Comparison of ENCODE assay signal across 8 cellular contexts in genomic region chr3:126983653-126984390, GRCh38. TPM values are rescaled to one million over a fixed set of nuclear protein-coding genes. Genes with fewer than 3 reads are reported as not detected.
A peak's percentile ranks its signal among the peaks of the same experiment; 100 is the strongest.
DNase-seq lines count a peak whose midpoint lies in the region; ATAC-seq and TF ChIP-seq lines count a peak whose summit lies in the region.

No MANE protein-coding gene starts in this region.

- peaks cover 4% of the 10 kb centered on the region for H3K27me3 ChIP-seq in fibroblast of lung (ENCODE audit: control insufficient read depth, insufficient read depth, low read length)

- peaks cover 23% of the 10 kb centered on the region for H3K27me3 Mint-ChIP-seq in IgD-negative memory B cell

- H3K36me3 Mint-ChIP-seq in IgD-negative memory B cell, result no peaks in the 10 kb centered on the region

- peak overlapping the region; percentile 74 for H3K9ac ChIP-seq in fibroblast of lung (ENCODE audit: insufficient read depth, low read length)

- peak overlapping the region in 3 of 4 donors; percentile 20 to 51 (median 41) for H3K4me3 Mint-ChIP-seq in IgD-negative memory B cell

- ATAC-seq in omental fat pad (ENCODE audit: low FRiP score) (peak; percentile 3), HG03025 (IDR thresholded peaks at IDR 0.05; ENCODE audit: low FRiP score, unreplicated experiment) (no peak), HG03342 (IDR thresholded peaks at IDR 0.05; ENCODE audit: unreplicated experiment) (no peak), GM21529 (IDR thresholded peaks at IDR 0.05; ENCODE audit: unreplicated experiment) (no peak)

- H4K20me1 ChIP-seq in fibroblast of lung (ENCODE audit: control insufficient read depth, extremely low read depth, insufficient read depth, low read length), result no peaks in the 10 kb centered on the region

- H3K79me2 ChIP-seq in fibroblast of lung (ENCODE audit: control insufficient read depth, insufficient read depth, low read length), result peaks cover 49% of the 10 kb centered on the region

- TF ChIP-seq CTCF in fibroblast of lung (conservative IDR thresholded peaks at IDR 0.05 in 1 of 2, IDR thresholded peaks at IDR 0.05 in 1 of 2; ENCODE audit: low read depth in 1 of 2, low read length in 2 of 2) (no peak), omental fat pad (IDR thresholded peaks at IDR 0.05) (no peak)

- H3K4me1 Mint-ChIP-seq in IgD-negative memory B cell, result peaks cover 5 to 16% (median 10%) of the 10 kb centered on the region in 3 donors

- H3K9me3 ChIP-seq in fibroblast of lung (ENCODE audit: control insufficient read depth, insufficient read depth, low read depth, low read length), result no peaks in the 10 kb centered on the region

- DNase-seq in GM03348 (ENCODE audit: low spot score) (peak; percentile 72), fibroblast of lung (ENCODE audit: low read depth in 2 of 2) (peak in 1 of 2 donors; percentile 43), omental fat pad (ENCODE audit: low spot score) (no peak)
- peak; percentile 66 for DNase-seq in activated CD8-positive, alpha-beta memory T cell treated with anti-CD3 and anti-CD28 coated beads, Interleukin-2, amount 50 U/mL, for 48 hours

- peaks cover 5% of the 10 kb centered on the region for H3K4me1 ChIP-seq in fibroblast of lung (ENCODE audit: control insufficient read depth, extremely low read depth, insufficient read depth, low read length)

- peak overlapping the region in 1 of 3 donors; percentile 83 for H3K27ac Mint-ChIP-seq in IgD-negative memory B cell

- H2AFZ ChIP-seq in fibroblast of lung (ENCODE audit: low read length), result no peak overlapping the region

- peak overlapping the region; percentile 75 for H3K4me2 ChIP-seq in fibroblast of lung (ENCODE audit: extremely low read depth, insufficient read depth, low read length)

- peak overlapping the region; percentile 57 to 83 (median 60) for H3K4me3 ChIP-seq in fibroblast of lung (replicated peaks in 1 of 4; ENCODE audit: control extremely low read depth in 1 of 4, insufficient read depth in 1 of 4, low read depth in 3 of 4, low read length in 4 of 4)

- peaks cover 4% of the 10 kb centered on the region for H3K36me3 ChIP-seq in fibroblast of lung (ENCODE audit: control insufficient read depth, insufficient read depth, low read length)

- H3K27ac ChIP-seq in fibroblast of lung (ENCODE audit: insufficient read depth, low read length), result peak overlapping the region; percentile 50

- no peaks in the 10 kb centered on the region for H3K9me3 Mint-ChIP-seq in IgD-negative memory B cell

RNA-seq across cellular contexts. Expression of gene PLXNA1, which starts 0.9 kb away (rescaled TPM):
- polyA plus RNA-seq in IgD-negative memory B cell (0.13 TPM), fibroblast of lung (21.1 and 22.9 TPM in 2 replicates)
- total RNA-seq in fibroblast of lung (36.0 and 48.6 TPM in 2 replicates), omental fat pad (10 to 100 TPM; 21.7 to 56.4 (median 37.3) TPM)
- polyA plus RNA-seq in fibroblast of lung (2012), result 30.2 and 38.0 TPM in 2 replicates
- 98.1 and 107 TPM in 2 replicates for polyA minus RNA-seq in fibroblast of lung (ENCODE audit: low replicate concordance)
